In genomic region chrX:7927259-7928167, GRCh38 we compare ENCODE assay signal across 8 cellular contexts. TPM values are rescaled to one million over a fixed set of nuclear protein-coding genes. Genes with fewer than 3 reads are reported as not detected.
DNase-seq lines count a peak whose midpoint lies in the region; ATAC-seq and TF ChIP-seq lines count a peak whose summit lies in the region.

Gene PNPLA4 (minus strand): TSS chrX:7927413. CDS start chrX:7926119, 1,294 bp downstream.

- no peak for TF ChIP-seq CTCF in omental fat pad (IDR thresholded peaks at IDR 0.05)

- peak in 13 of 14 donors; percentile 5 to 71 (median 54) for DNase-seq in C1 segment of cervical spinal cord (lab: John Stamatoyannopoulos, UW)
- DNase-seq in SK-MEL-5 (ENCODE audit: low read depth, low spot score): peak; percentile 77
- peak; percentile 82 for DNase-seq in activated naive CD4-positive, alpha-beta T cell treated with anti-CD3 and anti-CD28 coated beads, Interleukin-2, amount 50 U/mL, for 16 hours
- DNase-seq in globus pallidus (ENCODE audit: low spot score): peak; percentile 42
- DNase-seq in omental fat pad (ENCODE audit: low spot score): peak; percentile 43
- DNase-seq in superior temporal gyrus (ENCODE audit: extremely low spot score): peak; percentile 47

- in situ Hi-C loops in SK-MEL-5 (cut with HindIII; ENCODE audit: low pct_unique_long_range_greater_than_20kb, low sequenced_read_pairs): no loop called here

- ATAC-seq in GM19328 (IDR thresholded peaks at IDR 0.05; ENCODE audit: unreplicated experiment): peak; percentile 91
- ATAC-seq in HG03520 (IDR thresholded peaks at IDR 0.05; ENCODE audit: unreplicated experiment): peak; percentile 89
- ATAC-seq in omental fat pad (ENCODE audit: low FRiP score): peak; percentile 94

RNA-seq across cellular contexts. Expression of gene PNPLA4, which starts in this region (rescaled TPM):
- total RNA-seq in SK-MEL-5 (2014; rRNA removed; shearing (Covaris generic)): 23.3 and 38.6 TPM in 2 replicates
- polyA plus RNA-seq in SK-MEL-5 (2015; cell fraction: cytosol; rRNA removed): 25.7 and 28.9 TPM in 2 replicates
- polyA plus RNA-seq in SK-MEL-5 (2015; cell fraction: nucleus; rRNA removed): 3.9 and 7.6 TPM in 2 replicates
- 10 to 100 TPM; 10.8 to 26.0 (median 16.4) TPM for total RNA-seq in omental fat pad

Comparison
In these comparisons a context has a peak if more than half of its experiments do, and no peak if none do; other contexts are left out.
1. Peak in every context shown above with its lines: DNase-seq and ATAC-seq.